Comparison of ENCODE assay signal across 21 cellular contexts in the genomic region with DNA sequence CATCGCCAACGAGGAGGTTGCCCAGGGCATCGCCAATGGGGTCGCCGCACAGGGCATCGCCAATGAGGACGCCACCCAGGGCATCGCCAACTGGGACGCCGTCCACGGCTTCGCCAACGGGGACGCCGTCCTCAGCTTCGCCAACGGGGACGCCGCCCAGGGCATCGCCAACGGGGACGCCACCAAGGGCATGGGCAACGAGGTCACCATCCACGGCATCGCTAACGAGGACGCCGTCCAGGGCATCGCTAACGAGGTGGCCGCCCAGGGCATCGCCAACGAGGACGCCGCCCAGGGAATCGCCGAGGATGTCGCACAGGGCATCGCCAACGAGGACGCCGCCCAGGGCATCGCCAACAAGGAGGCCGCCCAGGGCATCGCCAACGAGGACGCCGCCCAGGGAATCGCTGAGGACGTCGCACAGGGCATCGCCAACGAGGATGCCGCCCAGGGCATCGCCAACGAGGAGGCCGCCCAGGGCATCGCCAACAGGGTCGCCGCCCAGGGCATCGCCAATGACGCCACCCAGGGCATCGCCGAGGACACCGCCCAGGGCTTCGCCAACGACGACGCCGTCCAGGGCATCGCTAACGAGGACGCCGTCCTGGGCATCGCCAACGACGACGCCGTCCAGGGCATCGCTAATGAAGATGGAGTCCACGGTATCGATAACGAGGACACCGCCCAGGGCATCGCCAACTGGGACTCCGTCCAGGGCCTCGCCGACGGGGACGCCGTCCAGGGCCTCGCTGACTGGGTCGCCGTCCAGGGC.
"Had no signal": no experiment of that assay in that cellular context is flagged by ENCODE, and none has a peak within 500 bp of the region (broad histone marks: within the 10 kb centered on the region; RNA-seq: fewer than 3 reads in every experiment).

No MANE protein-coding gene starts in this region.

- H3K4me3 ChIP-seq: MG63 had no signal

- H3K9me3 ChIP-seq: MG63, SK-N-SH had no signal

- H3K36me3 ChIP-seq: MG63 had no signal

- H3K4me2 ChIP-seq: SK-N-SH had no signal

- DNase-seq: Karpas-422, KG1, MG63, NCI-H1092, NCI-H1105 treated with DMSO at 0.1 percent for 48 hours, NCI-H1417 treated with DMSO at 0.1 percent for 48 hours, NCI-H146, NCI-H1694 treated with DMSO at 0.1 percent for 48 hours, NCI-H1930, NCI-H2081, NCI-H2107, NCI-H2227 treated with DMSO at 0.1 percent for 48 hours, NCI-H524, NCI-H69, NCI-H774, RPMI8226, SHP77, SK-N-SH had no signal

- H3K27ac ChIP-seq: HL-60 had no signal

- H3K9ac ChIP-seq: SK-N-SH had no signal

- H3K27me3 ChIP-seq: MG63 had no signal

- FAIRE-seq: HTR-8/SVneo, RCC 7860 had no signal
